In genomic region chr1:185063719-185064118, GRCh38 we compare ENCODE assay signal across 15 cellular contexts. TPM values are rescaled to one million over a fixed set of nuclear protein-coding genes. Genes with fewer than 3 reads are reported as not detected.
DNase-seq lines count a peak whose midpoint lies in the region; ATAC-seq and TF ChIP-seq lines count a peak whose summit lies in the region.
"Had no signal": no experiment of that assay in that cellular context is flagged by ENCODE, and none has a peak within 500 bp of the region (broad histone marks: within the 10 kb centered on the region; RNA-seq: fewer than 3 reads in every experiment).

No MANE protein-coding gene starts in this region.

- H3K4me3 ChIP-seq in WERI-Rb-1 (ENCODE audit: low read depth, low read length) (no peak overlapping the region), neutrophil (ENCODE audit: low read depth in 1 of 2, low read length in 1 of 2) (no peak overlapping the region)
- H3K4me3 ChIP-seq: BLaER1 treated with 17β-estradiol and CSF1 and Interleukin-3, amounts not matched to agents 10 nM and 100 nM had no signal

- intact Hi-C loops in natural killer cell (cut with micrococcal nuclease) (no loop called here), CD14-positive monocyte (cut with micrococcal nuclease) (no loop called here)

- no peaks in the 10 kb centered on the region for H3K27me3 Mint-ChIP-seq in natural killer cell treated with Interleukin-12 subunit alpha and Interleukin-12 subunit beta and Interleukin-15 and Interleukin-18, amount 100 ng/mL, for 72 hours
- H3K27me3 Mint-ChIP-seq in natural killer cell (ENCODE audit: low read depth in 2 of 2), result no peaks in the 10 kb centered on the region
- H3K27me3 Mint-ChIP-seq in stimulated activated naive B cell treated with anti-CD40 and anti-IgM and Interleukin-4, amounts not matched to agents 10 μg/mL and 1 μg/mL and 100 μg/mL, for 72 hours, result no peaks in the 10 kb centered on the region
- no peaks in the 10 kb centered on the region for H3K27me3 Mint-ChIP-seq in CD14-positive monocyte (ENCODE audit: low read depth in 3 of 3)
- H3K27me3 Mint-ChIP-seq: CD4-positive, alpha-beta T cell had no signal

- no peak for DNase-seq in natural killer cell treated with Interleukin-12 subunit alpha and Interleukin-12 subunit beta and Interleukin-15 and Interleukin-18, amount 100 ng/mL, for 72 hours (ENCODE audit: low spot score)
- no peak for DNase-seq in natural killer cell
- peak; percentile 12 for DNase-seq in WERI-Rb-1
- DNase-seq in stimulated activated naive B cell treated with anti-CD40 and anti-IgM and Interleukin-4, amounts not matched to agents 10 μg/mL and 1 μg/mL and 100 μg/mL, for 72 hours, result no peak
- DNase-seq in CD14-positive monocyte (ENCODE audit: low spot score), result no peak
- DNase-seq in GM03348 (ENCODE audit: low spot score), result no peak
- DNase-seq: ACHN; Calu3; CD4-positive, alpha-beta T cell; GOT3; H9 had no signal

- no peak for TF ChIP-seq CTCF in natural killer cell (IDR thresholded peaks at IDR 0.05)
- no peak for TF ChIP-seq CTCF in WERI-Rb-1 (IDR thresholded peaks at IDR 0.05; ENCODE audit: low read depth, low read length)
- TF ChIP-seq CTCF in neutrophil (IDR thresholded peaks at IDR 0.05), result no peak
- TF ChIP-seq CTCF in CD14-positive monocyte (IDR thresholded peaks at IDR 0.05), result no peak

- peaks cover 53 to 63% of the 10 kb centered on the region in 2 donors for H3K4me1 Mint-ChIP-seq in natural killer cell treated with Interleukin-12 subunit alpha and Interleukin-12 subunit beta and Interleukin-15 and Interleukin-18, amount 100 ng/mL, for 72 hours (ENCODE audit: low read depth in 2 of 2)
- H3K4me1 Mint-ChIP-seq in natural killer cell (peaks cover 64 to 72% of the 10 kb centered on the region in 2 donors), CD14-positive monocyte (peaks cover 52% of the 10 kb centered on the region)
- H3K4me1 Mint-ChIP-seq in stimulated activated naive B cell treated with anti-CD40 and anti-IgM and Interleukin-4, amounts not matched to agents 10 μg/mL and 1 μg/mL and 100 μg/mL, for 72 hours, result peaks cover 40 to 69% of the 10 kb centered on the region in 2 donors

- H3K9me3 ChIP-seq in WERI-Rb-1 (ENCODE audit: severe bottlenecking), result peaks cover 3% of the 10 kb centered on the region
- no peaks in the 10 kb centered on the region for H3K9me3 ChIP-seq in neutrophil

- H3K9me3 Mint-ChIP-seq in natural killer cell treated with Interleukin-12 subunit alpha and Interleukin-12 subunit beta and Interleukin-15 and Interleukin-18, amount 100 ng/mL, for 72 hours, result no peaks in the 10 kb centered on the region
- H3K9me3 Mint-ChIP-seq in natural killer cell (no peaks in the 10 kb centered on the region), CD14-positive monocyte (peaks cover 0 to 5% (median 0%) of the 10 kb centered on the region in 7 donors)
- H3K9me3 Mint-ChIP-seq in stimulated activated naive B cell treated with anti-CD40 and anti-IgM and Interleukin-4, amounts not matched to agents 10 μg/mL and 1 μg/mL and 100 μg/mL, for 72 hours, result peaks cover 4% of the 10 kb centered on the region in 2 donors

- H3K27ac Mint-ChIP-seq in natural killer cell treated with Interleukin-12 subunit alpha and Interleukin-12 subunit beta and Interleukin-15 and Interleukin-18, amount 100 ng/mL, for 72 hours, result peak overlapping the region in 1 of 2 donors; percentile 20
- H3K27ac Mint-ChIP-seq in natural killer cell (no peak overlapping the region), CD14-positive monocyte (peak overlapping the region in 3 of 7 donors; percentile 27 to 78 (median 60))
- peak overlapping the region; percentile 88 for H3K27ac Mint-ChIP-seq in stimulated activated naive B cell treated with anti-CD40 and anti-IgM and Interleukin-4, amounts not matched to agents 10 μg/mL and 1 μg/mL and 100 μg/mL, for 72 hours
- H3K27ac Mint-ChIP-seq: CD4-positive, alpha-beta T cell; H9 had no signal

- ATAC-seq in natural killer cell treated with Interleukin-12 subunit alpha and Interleukin-12 subunit beta and Interleukin-15 and Interleukin-18, amount 100 ng/mL, for 72 hours, result no peak
- ATAC-seq in natural killer cell (no peak), HG03175 (IDR thresholded peaks at IDR 0.05; ENCODE audit: unreplicated experiment) (no peak)
- no peak for ATAC-seq in stimulated activated naive B cell treated with anti-CD40 and anti-IgM and Interleukin-4, amounts not matched to agents 10 μg/mL and 1 μg/mL and 100 μg/mL, for 72 hours (replicated peaks)
- ATAC-seq: HepG2 had no signal

- H3K27me3 ChIP-seq in WERI-Rb-1 (ENCODE audit: insufficient read depth, low read depth, severe bottlenecking) (no peaks in the 10 kb centered on the region), neutrophil (no peaks in the 10 kb centered on the region)
- H3K27me3 ChIP-seq: BLaER1 treated with 17β-estradiol and CSF1 and Interleukin-3, amounts not matched to agents 10 nM and 100 nM had no signal

- H3K4me3 Mint-ChIP-seq in natural killer cell treated with Interleukin-12 subunit alpha and Interleukin-12 subunit beta and Interleukin-15 and Interleukin-18, amount 100 ng/mL, for 72 hours, result peak overlapping the region; percentile 13
- H3K4me3 Mint-ChIP-seq in natural killer cell, result no peak overlapping the region
- no peak overlapping the region for H3K4me3 Mint-ChIP-seq in stimulated activated naive B cell treated with anti-CD40 and anti-IgM and Interleukin-4, amounts not matched to agents 10 μg/mL and 1 μg/mL and 100 μg/mL, for 72 hours
- no peak overlapping the region for H3K4me3 Mint-ChIP-seq in CD14-positive monocyte
- H3K4me3 Mint-ChIP-seq: CD4-positive, alpha-beta T cell; H9 had no signal

- peaks cover 18 to 22% of the 10 kb centered on the region in 2 experiments for H3K4me1 ChIP-seq in neutrophil (ENCODE audit: control insufficient read depth in 1 of 2, insufficient read depth in 1 of 2, low read depth in 1 of 2, low read length in 1 of 2)

- H3K27ac ChIP-seq in WERI-Rb-1 (no peak overlapping the region), neutrophil (peak overlapping the region; percentile 56)

- H3K36me3 ChIP-seq in WERI-Rb-1, result no peaks in the 10 kb centered on the region
- no peaks in the 10 kb centered on the region for H3K36me3 ChIP-seq in neutrophil

- H3K36me3 Mint-ChIP-seq in natural killer cell treated with Interleukin-12 subunit alpha and Interleukin-12 subunit beta and Interleukin-15 and Interleukin-18, amount 100 ng/mL, for 72 hours, result peaks cover 10% of the 10 kb centered on the region
- H3K36me3 Mint-ChIP-seq in natural killer cell, result no peaks in the 10 kb centered on the region
- peaks cover 22 to 32% of the 10 kb centered on the region in 2 donors for H3K36me3 Mint-ChIP-seq in stimulated activated naive B cell treated with anti-CD40 and anti-IgM and Interleukin-4, amounts not matched to agents 10 μg/mL and 1 μg/mL and 100 μg/mL, for 72 hours
- H3K36me3 Mint-ChIP-seq in CD14-positive monocyte, result peaks cover 16 to 17% of the 10 kb centered on the region in 2 donors

RNA-seq across cellular contexts. Expression of gene RNF2, which starts 18.4 kb away (rescaled TPM):
- 10 to 100 TPM; 20.8 to 25.4 TPM for total RNA-seq in natural killer cell treated with Interleukin-12 subunit alpha and Interleukin-12 subunit beta and Interleukin-15 and Interleukin-18, amount 100 ng/mL, for 72 hours
- 10 to 100 TPM; 14.0 to 21.9 (median 19.5) TPM for total RNA-seq in natural killer cell
- 10 to 100 TPM; 19.3 to 25.2 TPM for polyA plus RNA-seq in CD14-positive monocyte
